ENCODE assay signal across 15 cellular contexts in the genomic region with DNA sequence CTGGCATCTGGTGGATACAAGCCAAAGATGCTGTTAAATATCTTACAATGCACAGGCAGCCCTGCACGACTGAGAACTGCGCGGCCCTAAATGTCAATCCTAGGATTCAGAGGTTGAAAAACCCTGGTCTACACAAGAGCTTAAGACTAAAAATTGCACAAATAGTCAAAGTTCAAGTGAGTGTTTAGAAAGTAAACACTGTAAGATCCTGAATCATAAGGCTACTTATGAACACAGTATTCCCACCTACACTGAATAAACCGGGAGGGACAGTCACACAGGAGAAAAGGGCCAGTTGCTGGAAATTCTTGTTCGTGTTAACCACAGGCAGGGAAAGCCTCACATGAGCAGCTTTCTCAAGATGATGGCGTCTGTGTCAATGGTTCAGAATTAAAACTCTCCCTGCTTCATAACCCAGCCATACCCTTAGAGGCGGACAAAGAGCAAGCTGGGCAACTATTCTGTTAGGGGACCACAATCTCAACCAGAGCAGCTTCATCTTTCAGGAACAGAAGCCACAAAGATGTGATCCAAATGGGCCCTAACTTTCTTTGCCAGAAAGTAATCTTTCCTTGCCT. TPM values are rescaled to one million over a fixed set of nuclear protein-coding genes. Genes with fewer than 3 reads are reported as not detected.
DNase-seq lines count a peak whose midpoint lies in the region; ATAC-seq, FAIRE-seq and TF ChIP-seq lines count a peak whose summit lies in the region.
"Had no signal": no experiment of that assay in that cellular context is flagged by ENCODE, and none has a peak within 500 bp of the region (broad histone marks: within the 10 kb centered on the region; RNA-seq: fewer than 3 reads in every experiment).

No MANE protein-coding gene starts in this region.

- no peaks in the 10 kb centered on the region for H3K9me1 ChIP-seq in keratinocyte (ENCODE audit: control insufficient read depth, extremely low read depth, insufficient read depth, low read length)

- CTCF ChIA-PET in A549 (lab: Yijun Ruan, JAX): no interaction called here
- CTCF ChIA-PET in PC-3 (lab: Charles Lee): no interaction called here
- CTCF ChIA-PET in A673 (lab: Charles Lee): no interaction called here

- peaks cover 13% of the 10 kb centered on the region; the same call in 2 of the 3 replicates for H3K4me1 ChIP-seq in A549
- 0 out of 2 replicates have a peak, but pooled peaks cover 6% of the 10 kb centered on the region for H3K4me1 ChIP-seq in PC-3 (ENCODE audit: insufficient read depth, low read length)
- H3K4me1 ChIP-seq in keratinocyte (ENCODE audit: control insufficient read depth, extremely low read depth, insufficient read depth, low read length): peaks cover 22% of the 10 kb centered on the region
- peaks cover 34 to 38% (median 34%) of the 10 kb centered on the region in 3 donors for H3K4me1 ChIP-seq in pancreas
- peaks cover 9% of the 10 kb centered on the region for H3K4me1 ChIP-seq in A673 (ENCODE audit: insufficient read depth, low read length, poor library complexity, severe bottlenecking)
- H3K4me1 ChIP-seq: testis had no signal

- H3K4me2 ChIP-seq in A549 (peak overlapping the region; percentile 21; the same call in 2 of the 3 replicates), PC-3 (ENCODE audit: low read length) (no peak overlapping the region), keratinocyte (ENCODE audit: control insufficient read depth, extremely low read depth, insufficient read depth, low read depth, low read length) (peak overlapping the region; percentile 56)

- TF ChIP-seq EP300 in A549 (IDR thresholded peaks at IDR 0.05): no peak

- H3K27ac ChIP-seq in A549 (no peak overlapping the region), PC-3 (ENCODE audit: low read length) (no peak overlapping the region), keratinocyte (ENCODE audit: control insufficient read depth, insufficient read depth, low read length) (no peak overlapping the region), pancreas (peak overlapping the region in 2 of 4 donors; percentile 15 to 60), A673 (ENCODE audit: low read depth, low read length, poor library complexity, severe bottlenecking) (no peak overlapping the region)
- H3K27ac ChIP-seq: testis had no signal

- 37% methylated on average over 7 of the region's 7 CpGs for WGBS in A549 (ENCODE audit: missing lambda C conversion rate)
- 40% methylated on average over 7 of the region's 7 CpGs for WGBS in pancreas, 2 donors

- H4K20me1 ChIP-seq in PC-3 (ENCODE audit: low read length) (no peaks in the 10 kb centered on the region), keratinocyte (ENCODE audit: control insufficient read depth, extremely low read depth, insufficient read depth, low read length) (no peaks in the 10 kb centered on the region)

- POLR2A ChIA-PET in A549 (lab: Yijun Ruan, JAX) (no interaction called here), PC-3 (lab: Charles Lee; ENCODE audit: unreplicated experiment) (no interaction called here), A673 (lab: Charles Lee; ENCODE audit: low non-redundant PET) (interaction anchor here (0.7 kb wide), 1 partner anchor 228 kb away, joined by 3 read pairs; no protein-coding TSS in a partner anchor)

- H3K9ac ChIP-seq in PC-3 (ENCODE audit: low read length) (no peak overlapping the region), keratinocyte (ENCODE audit: control insufficient read depth, extremely low read depth, insufficient read depth, low read length) (no peak overlapping the region)

- H3K79me2 ChIP-seq in PC-3 (ENCODE audit: low read length): no peaks in the 10 kb centered on the region
- peaks cover 16% of the 10 kb centered on the region for H3K79me2 ChIP-seq in keratinocyte (ENCODE audit: control insufficient read depth, insufficient read depth, low read length)

- H3F3A ChIP-seq in PC-3 (ENCODE audit: low read length, unreplicated experiment): no peaks in the 10 kb centered on the region

- H3K36me3 ChIP-seq in PC-3 (ENCODE audit: low read depth, low read length): no peaks in the 10 kb centered on the region
- H3K36me3 ChIP-seq in keratinocyte (ENCODE audit: control insufficient read depth in 2 of 2, extremely low read depth in 1 of 2, insufficient read depth in 2 of 2, low read length in 2 of 2): no peaks in the 10 kb centered on the region
- H3K36me3 ChIP-seq in pancreas: peaks cover 0 to 36% (median 4%) of the 10 kb centered on the region in 3 donors
- no peaks in the 10 kb centered on the region for H3K36me3 ChIP-seq in A673 (ENCODE audit: insufficient read depth, low read length, poor library complexity, severe bottlenecking)

- TF ChIP-seq CTCF in A549 (IDR thresholded peaks at IDR 0.05) (no peak), PC-3 (conservative IDR thresholded peaks at IDR 0.05; ENCODE audit: low read depth, low read length) (no peak), keratinocyte (optimal IDR thresholded peaks at IDR 0.05 in 1 of 3, IDR thresholded peaks at IDR 0.05 in 1 of 3, conservative IDR thresholded peaks at IDR 0.05 in 1 of 3; ENCODE audit: extremely low read depth in 1 of 3, insufficient read depth in 2 of 3, low read length in 3 of 3) (no peak), pancreas (IDR thresholded peaks at IDR 0.05) (no peak), A673 (conservative IDR thresholded peaks at IDR 0.05; ENCODE audit: low read depth, low read length) (no peak)

- H3K27me3 ChIP-seq in PC-3 (ENCODE audit: low read length) (no peaks in the 10 kb centered on the region), keratinocyte (ENCODE audit: control insufficient read depth, extremely low read depth, insufficient read depth, low read length) (no peaks in the 10 kb centered on the region), pancreas (no peaks in the 10 kb centered on the region), A673 (replicated peaks; ENCODE audit: insufficient read depth, low read depth, low read length, poor library complexity) (no peaks in the 10 kb centered on the region)
- H3K27me3 ChIP-seq: testis had no signal

- H3K9me2 ChIP-seq in PC-3 (replicated peaks; ENCODE audit: low read length): no peaks in the 10 kb centered on the region

- H3K4me3 ChIP-seq in A549 (no peak overlapping the region), PC-3 (ENCODE audit: low read length) (no peak overlapping the region), keratinocyte (ENCODE audit: control insufficient read depth in 2 of 3, extremely low read depth in 1 of 3, insufficient read depth in 2 of 3, low read depth in 1 of 3, low read length in 3 of 3) (no peak overlapping the region), pancreas (no peak overlapping the region), A673 (ENCODE audit: low read depth, low read length, poor library complexity, severe bottlenecking) (no peak overlapping the region)
- H3K4me3 ChIP-seq: testis had no signal

- H2AFZ ChIP-seq in PC-3 (ENCODE audit: low read length): no peak overlapping the region
- no peak overlapping the region for H2AFZ ChIP-seq in keratinocyte (ENCODE audit: control insufficient read depth, low read length)

- DNase-seq in A549 (ENCODE audit: low read depth in 1 of 2, low spot score in 1 of 2) (peak in 1 of 2 experiments; percentile 22), PC-3 (peak; percentile 40), keratinocyte (ENCODE audit: low read depth, low spot score) (no peak), pancreas (no peak), A673 (ENCODE audit: low spot score) (no peak), NK-92 (lab: John Stamatoyannopoulos, UW; ENCODE audit: unreplicated experiment) (no peak)
- no peak for DNase-seq in activated naive CD4-positive, alpha-beta T cell treated with Interleukin-2 at 50 U/mL for 16 hours
- DNase-seq in effector CD8-positive, alpha-beta T cell (lab: John Stamatoyannopoulos, UW): no peak
- DNase-seq: activated CD4-positive, alpha-beta T cell treated with anti-CD3 and anti-CD28 coated beads for 1 hour; cerebellar nuclear complex; SHP77; testis had no signal

- FAIRE-seq in A549 (lab: Jason Lieb, UNC): no peak
- FAIRE-seq in keratinocyte (lab: Jason Lieb, UNC): no peak
- no peak for FAIRE-seq in pancreas (lab: Jason Lieb, UNC)
- FAIRE-seq: D721Med, GM19239, HTR-8/SVneo had no signal

- no peak for TF ChIP-seq POLR2A in A549 (IDR thresholded peaks at IDR 0.05; ENCODE audit: low read length)

- dilution Hi-C loops in keratinocyte (cut with MboI; ENCODE audit: extremely low pct_ligation_motif_present, low sequenced_read_pairs): no loop called here

- no peak for TF ChIP-seq RAD21 in A549 (conservative IDR thresholded peaks at IDR 0.05 in 1 of 2, IDR thresholded peaks at IDR 0.05 in 1 of 2)

- intact Hi-C loops in PC-3 (cut with micrococcal nuclease) (no loop called here), pancreas (cut with DNase I) (no loop called here), A673 (cut with micrococcal nuclease; ENCODE audit: unreplicated experiment) (no loop called here)

- ATAC-seq in A549 (peak in 1 of 2 experiments; percentile 52; a peak in 2 of 6 replicates), PC-3 (no peak), pancreas (peak in 3 of 4 donors; percentile 20 to 54 (median 48))

- no peaks in the 10 kb centered on the region for H3K9me3 ChIP-seq in A549
- H3K9me3 ChIP-seq in PC-3 (ENCODE audit: low read length): no peaks in the 10 kb centered on the region
- no peaks in the 10 kb centered on the region for H3K9me3 ChIP-seq in keratinocyte (ENCODE audit: control insufficient read depth, low read depth, low read length)
- H3K9me3 ChIP-seq in pancreas: no peaks in the 10 kb centered on the region
- H3K9me3 ChIP-seq in A673 (ENCODE audit: low read depth, low read length, poor library complexity, severe bottlenecking): no peaks in the 10 kb centered on the region
- H3K9me3 ChIP-seq: testis had no signal

- BruUV-seq in PC-3 (replicated peaks; lab: Mats Ljungman, UMichigan) (no TSS peak), A673 (replicated peaks; lab: Mats Ljungman, UMichigan) (no TSS peak)

RNA-seq across cellular contexts. Expression of gene LRIG1, which starts 37.7 kb away (rescaled TPM):
- polyA plus RNA-seq in A549 (2011; rRNA removed) (6.2 and 11.2 TPM in 2 replicates), A549 (2017; fragmentation: RNase III; extraction: RNeasy Plus Mini Kit Qiagen cat#74134 plus additional on column Dnase treatment) (1.8 to 2.9 TPM (median 2.6 TPM) in 3 replicates), keratinocyte (6.8 to 18.5 TPM (median 17.2 TPM) in 3 replicates), pancreas (10 to 100 TPM; 32.7 to 35.8 TPM)
- polyA plus RNA-seq in A549 (2012; cell fraction: cytosol; rRNA removed): 3.8 and 5.4 TPM in 2 replicates
- polyA plus RNA-seq in A549 (2012; cell fraction: nucleus; rRNA removed): 8.5 and 8.8 TPM in 2 replicates
- polyA minus RNA-seq in A549 (2011; rRNA and poly(A)+ RNA removed): 18.4 and 19.3 TPM in 2 replicates
- total RNA-seq in PC-3 (2014; rRNA removed) (2.2 and 2.9 TPM in 2 replicates), pancreas (100 to 1,000 TPM in 1 of 6 donors, 10 to 100 TPM in 5; 57.8 to 104 (median 80.5) TPM), A673 (2021) (24.1 and 24.9 TPM in 2 replicates)
- 2.9 TPM for polyA plus RNA-seq in keratinocyte (2011; ENCODE audit: low read depth)
- polyA plus RNA-seq in keratinocyte (2011; cell fraction: cytosol; rRNA removed): 8.3 and 9.4 TPM in 2 replicates
- polyA plus RNA-seq in keratinocyte (2011; cell fraction: nucleus; rRNA removed): 22.2 and 27.2 TPM in 2 replicates
- polyA plus RNA-seq in keratinocyte (2012; ENCODE audit: low replicate concordance): 4.2 and 16.4 TPM in 2 replicates
- polyA minus RNA-seq in keratinocyte: 27.4 to 75.5 TPM (median 34.8 TPM) in 3 replicates
- 12.9 TPM for polyA minus RNA-seq in keratinocyte (2011; cell fraction: cytosol; rRNA and poly(A)+ RNA removed)
- 26.0 and 36.4 TPM in 2 replicates for polyA minus RNA-seq in keratinocyte (2011; cell fraction: nucleus; rRNA and poly(A)+ RNA removed)
